Comparison of ENCODE assay signal across 15 cellular contexts in genomic region chr6:21500894-21501293, GRCh38.
DNase-seq lines count a peak whose midpoint lies in the region; ATAC-seq, FAIRE-seq and TF ChIP-seq lines count a peak whose summit lies in the region.
"Had no signal": no experiment of that assay in that cellular context is flagged by ENCODE, and none has a peak within 500 bp of the region (broad histone marks: within the 10 kb centered on the region; RNA-seq: fewer than 3 reads in every experiment).

No MANE protein-coding gene starts in this region.

- H3K27me3 ChIP-seq in vagina, result no peaks in the 10 kb centered on the region

- FAIRE-seq in urothelium cell line (lab: Jason Lieb, UNC), result no peak
- FAIRE-seq: H1 had no signal

- no peak for TF ChIP-seq POLR2A in vagina (IDR thresholded peaks at IDR 0.05)

- peak; percentile 90 for DNase-seq in NCI-H128 (lab: John Stamatoyannopoulos, UW; ENCODE audit: unreplicated experiment)
- DNase-seq in NCI-H2196 (lab: John Stamatoyannopoulos, UW; ENCODE audit: unreplicated experiment), result peak; percentile 89
- peak; percentile 61 to 77 for DNase-seq in left colon
- no peak for DNase-seq in vagina (ENCODE audit: extremely low spot score in 2 of 2)
- no peak for DNase-seq in urothelium cell line (ENCODE audit: low spot score)
- DNase-seq in stimulated activated CD4-positive, alpha-beta T cell treated with anti-CD3 and anti-CD28 coated beads, Interleukin-4, amount 100 ng/mL, for 1 hour, result no peak
- DNase-seq: activated T-cell treated with anti-CD3 and anti-CD28 coated beads, Interleukin-2, amount 50 U/mL, for 48 hours; head of caudate nucleus; NCI-H524 treated with DMSO at 0.1 percent for 48 hours; stimulated activated CD4-positive, alpha-beta T cell treated with anti-CD3 and anti-CD28 coated beads, Interleukin-2, amount 100 ng/mL, for 24 hours had no signal

- ATAC-seq in left colon (peak; percentile 84), HG02973 (IDR thresholded peaks at IDR 0.05; ENCODE audit: unreplicated experiment) (no peak)

- H3K27ac ChIP-seq in vagina, result peak overlapping the region; percentile 18
- H3K27ac ChIP-seq: epithelial cell of prostate, KMS-11, prostate gland had no signal

- peaks cover 20% of the 10 kb centered on the region for H3K4me1 ChIP-seq in vagina
- H3K4me1 ChIP-seq: prostate gland had no signal

- no peak for TF ChIP-seq CTCF in vagina (IDR thresholded peaks at IDR 0.05)

- H3K4me3 ChIP-seq in vagina, result no peak overlapping the region
- H3K4me3 ChIP-seq: prostate gland had no signal

- intact Hi-C loops in left colon (cut with DNase I, micrococcal nuclease) (no loop called here), vagina (cut with DNase I) (no loop called here)

- no peaks in the 10 kb centered on the region for H3K9me3 ChIP-seq in vagina
- H3K9me3 ChIP-seq: prostate gland had no signal

- no peaks in the 10 kb centered on the region for H3K36me3 ChIP-seq in vagina
- H3K36me3 ChIP-seq: prostate gland had no signal

Comparison
In these comparisons a context has a peak if more than half of its experiments do, and no peak if none do; other contexts are left out.
1. DNase-seq: peak in NCI-H128 (single experiment), NCI-H2196 (single experiment) and left colon (2 of 2); none in vagina (0 of 2), urothelium cell line (single experiment) and stimulated activated CD4-positive, alpha-beta T cell treated with anti-CD3 and anti-CD28 coated beads, Interleukin-4, amount 100 ng/mL, for 1 hour (single experiment).